ENCODE assay signal across 9 cellular contexts in genomic region chr9:92964981-92965758, GRCh38. TPM values are rescaled to one million over a fixed set of nuclear protein-coding genes. Genes with fewer than 3 reads are reported as not detected.
DNase-seq lines count a peak whose midpoint lies in the region; ATAC-seq, FAIRE-seq and TF ChIP-seq lines count a peak whose summit lies in the region.
"Had no signal": no experiment of that assay in that cellular context is flagged by ENCODE, and none has a peak within 500 bp of the region (broad histone marks: within the 10 kb centered on the region; RNA-seq: fewer than 3 reads in every experiment).

No MANE protein-coding gene starts in this region.

- no peaks in the 10 kb centered on the region for H3K27me3 ChIP-seq in colonic mucosa
- H3K27me3 ChIP-seq in rectal smooth muscle tissue (ENCODE audit: control insufficient read depth, insufficient read depth, low read length): no peaks in the 10 kb centered on the region

- H3K27ac ChIP-seq in colonic mucosa (peak overlapping the region; percentile 71), rectal smooth muscle tissue (ENCODE audit: low read depth, low read length) (no peak overlapping the region)

- H3K36me3 ChIP-seq in colonic mucosa (no peaks in the 10 kb centered on the region), rectal smooth muscle tissue (ENCODE audit: control insufficient read depth, insufficient read depth, low read length) (no peaks in the 10 kb centered on the region)

- H3K9ac ChIP-seq in colonic mucosa (ENCODE audit: low read depth in 2 of 2, low read length in 2 of 2) (peak overlapping the region; percentile 60 to 80), rectal smooth muscle tissue (ENCODE audit: low read length) (peak overlapping the region; percentile 24)

- H3K4me1 ChIP-seq in colonic mucosa (no peaks in the 10 kb centered on the region), rectal smooth muscle tissue (ENCODE audit: control insufficient read depth, insufficient read depth, low read length) (no peaks in the 10 kb centered on the region)

- no peak for DNase-seq in GM18507 (ENCODE audit: extremely low spot score, insufficient read length, low read depth)
- DNase-seq in MV-4-11 (lab: John Stamatoyannopoulos, UW): peak; percentile 65
- DNase-seq in colonic mucosa: no peak
- no peak for DNase-seq in NCI-H2227 treated with DMSO at 0.1 percent for 48 hours (lab: John Stamatoyannopoulos, UW)
- DNase-seq in NCI-H748 (lab: John Stamatoyannopoulos, UW; ENCODE audit: unreplicated experiment): no peak
- no peak for DNase-seq in RKO (ENCODE audit: low spot score)

- ATAC-seq in GM21528 (IDR thresholded peaks at IDR 0.05; ENCODE audit: low FRiP score, unreplicated experiment): no peak

- no peaks in the 10 kb centered on the region for H3K9me3 ChIP-seq in colonic mucosa

- intact Hi-C loops in colonic mucosa (cut with DNase I): no loop called here

- peak overlapping the region; percentile 32 for H3K4me3 ChIP-seq in colonic mucosa
- peak overlapping the region; percentile 68 for H3K4me3 ChIP-seq in rectal smooth muscle tissue (ENCODE audit: low read length)

- TF ChIP-seq CTCF in colonic mucosa (IDR thresholded peaks at IDR 0.05): no peak

- FAIRE-seq in GM18507 (lab: Jason Lieb, UNC): peak; percentile 87

RNA-seq across cellular contexts. Expression of gene FGD3, which starts 17.8 kb away (rescaled TPM):
- 1 to 10 TPM; 1.8 to 2.3 TPM for total RNA-seq in colonic mucosa
- total RNA-seq: fibroblast of villous mesenchyme had no signal
